1 cellular context compared by ENCODE assay signal in genomic region chr20:17939622-17940446, GRCh38.
TF ChIP-seq lines count a peak whose summit lies in the region.

No MANE protein-coding gene starts in this region.

TF ChIP-seq in HepG2, 621 proteins besides CTCF, POLR2A, EP300 and RAD21 (continued from another document and continues in another):
- TF ChIP-seq JUN (CRISPR knock-in tag; IDR thresholded peaks at IDR 0.05) (no peak; the same call in 1 of the 2 replicates), ZFP36L1 (CRISPR knock-in tag; IDR thresholded peaks at IDR 0.05) (no peak), KAT2B (IDR thresholded peaks at IDR 0.05; ENCODE audit: borderline replicate concordance, low read depth, low read length) (no peak), GRHL1 (CRISPR knock-in tag; conservative IDR thresholded peaks at IDR 0.05) (peak; percentile 17; the same call in 1 of the 2 replicates), NR2C2 (CRISPR knock-in tag; IDR thresholded peaks at IDR 0.05; ENCODE audit: borderline replicate concordance) (0 out of 2 replicates have a peak, but pooled peaks have one; percentile 9), HNRNPLL (IDR thresholded peaks at IDR 0.05; ENCODE audit: low read depth, low read length, poor library complexity, severe bottlenecking) (no peak), ZC3H13 (CRISPR knock-in tag; IDR thresholded peaks at IDR 0.05) (peak; percentile 31; the same call in 1 of the 2 replicates), ZNF124 (CRISPR knock-in tag; IDR thresholded peaks at IDR 0.05) (no peak), RFXAP (CRISPR knock-in tag; IDR thresholded peaks at IDR 0.05; ENCODE audit: borderline replicate concordance) (0 out of 2 replicates have a peak, but pooled peaks have one; percentile 64), KAT7 (CRISPR knock-in tag; IDR thresholded peaks at IDR 0.05; ENCODE audit: borderline replicate concordance) (no peak), THAP11 (CRISPR knock-in tag; IDR thresholded peaks at IDR 0.05) (no peak), ZSCAN12 (CRISPR knock-in tag; IDR thresholded peaks at IDR 0.05) (no peak), GTF2F1 (IDR thresholded peaks at IDR 0.05; ENCODE audit: low read length) (no peak), ELF3 (CRISPR knock-in tag; IDR thresholded peaks at IDR 0.05) (no peak), ZNF282 (IDR thresholded peaks at IDR 0.05; ENCODE audit: partially characterized antibody) (no peak), PRDM10 (CRISPR knock-in tag; IDR thresholded peaks at IDR 0.05; ENCODE audit: low read depth) (0 out of 2 replicates have a peak, but pooled peaks have one; percentile 12), ZFYVE20 (CRISPR knock-in tag; IDR thresholded peaks at IDR 0.05; ENCODE audit: borderline replicate concordance, low read depth) (no peak), ZNF598 (CRISPR knock-in tag; IDR thresholded peaks at IDR 0.05; ENCODE audit: borderline replicate concordance) (peak; percentile 44; the same call in 1 of the 2 replicates), MNT (IDR thresholded peaks at IDR 0.05) (no peak), ZNF678 (CRISPR knock-in tag; IDR thresholded peaks at IDR 0.05) (no peak), ZSCAN21 (CRISPR knock-in tag; IDR thresholded peaks at IDR 0.05; ENCODE audit: borderline replicate concordance) (0 out of 2 replicates have a peak, but pooled peaks have one; percentile 33)
- TF ChIP-seq, protein P1, sequence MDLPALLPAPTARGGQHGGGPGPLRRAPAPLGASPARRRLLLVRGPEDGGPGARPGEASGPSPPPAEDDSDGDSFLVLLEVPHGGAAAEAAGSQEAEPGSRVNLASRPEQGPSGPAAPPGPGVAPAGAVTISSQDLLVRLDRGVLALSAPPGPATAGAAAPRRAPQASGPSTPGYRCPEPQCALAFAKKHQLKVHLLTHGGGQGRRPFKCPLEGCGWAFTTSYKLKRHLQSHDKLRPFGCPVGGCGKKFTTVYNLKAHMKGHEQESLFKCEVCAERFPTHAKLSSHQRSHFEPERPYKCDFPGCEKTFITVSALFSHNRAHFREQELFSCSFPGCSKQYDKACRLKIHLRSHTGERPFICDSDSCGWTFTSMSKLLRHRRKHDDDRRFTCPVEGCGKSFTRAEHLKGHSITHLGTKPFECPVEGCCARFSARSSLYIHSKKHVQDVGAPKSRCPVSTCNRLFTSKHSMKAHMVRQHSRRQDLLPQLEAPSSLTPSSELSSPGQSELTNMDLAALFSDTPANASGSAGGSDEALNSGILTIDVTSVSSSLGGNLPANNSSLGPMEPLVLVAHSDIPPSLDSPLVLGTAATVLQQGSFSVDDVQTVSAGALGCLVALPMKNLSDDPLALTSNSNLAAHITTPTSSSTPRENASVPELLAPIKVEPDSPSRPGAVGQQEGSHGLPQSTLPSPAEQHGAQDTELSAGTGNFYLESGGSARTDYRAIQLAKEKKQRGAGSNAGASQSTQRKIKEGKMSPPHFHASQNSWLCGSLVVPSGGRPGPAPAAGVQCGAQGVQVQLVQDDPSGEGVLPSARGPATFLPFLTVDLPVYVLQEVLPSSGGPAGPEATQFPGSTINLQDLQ (CRISPR knock-in tag; IDR thresholded peaks at IDR 0.05): peak; percentile 92
- TF ChIP-seq, protein P2, sequence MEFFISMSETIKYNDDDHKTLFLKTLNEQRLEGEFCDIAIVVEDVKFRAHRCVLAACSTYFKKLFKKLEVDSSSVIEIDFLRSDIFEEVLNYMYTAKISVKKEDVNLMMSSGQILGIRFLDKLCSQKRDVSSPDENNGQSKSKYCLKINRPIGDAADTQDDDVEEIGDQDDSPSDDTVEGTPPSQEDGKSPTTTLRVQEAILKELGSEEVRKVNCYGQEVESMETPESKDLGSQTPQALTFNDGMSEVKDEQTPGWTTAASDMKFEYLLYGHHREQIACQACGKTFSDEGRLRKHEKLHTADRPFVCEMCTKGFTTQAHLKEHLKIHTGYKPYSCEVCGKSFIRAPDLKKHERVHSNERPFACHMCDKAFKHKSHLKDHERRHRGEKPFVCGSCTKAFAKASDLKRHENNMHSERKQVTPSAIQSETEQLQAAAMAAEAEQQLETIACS (CRISPR knock-in tag; IDR thresholded peaks at IDR 0.05): no peak
- TF ChIP-seq, protein P3, sequence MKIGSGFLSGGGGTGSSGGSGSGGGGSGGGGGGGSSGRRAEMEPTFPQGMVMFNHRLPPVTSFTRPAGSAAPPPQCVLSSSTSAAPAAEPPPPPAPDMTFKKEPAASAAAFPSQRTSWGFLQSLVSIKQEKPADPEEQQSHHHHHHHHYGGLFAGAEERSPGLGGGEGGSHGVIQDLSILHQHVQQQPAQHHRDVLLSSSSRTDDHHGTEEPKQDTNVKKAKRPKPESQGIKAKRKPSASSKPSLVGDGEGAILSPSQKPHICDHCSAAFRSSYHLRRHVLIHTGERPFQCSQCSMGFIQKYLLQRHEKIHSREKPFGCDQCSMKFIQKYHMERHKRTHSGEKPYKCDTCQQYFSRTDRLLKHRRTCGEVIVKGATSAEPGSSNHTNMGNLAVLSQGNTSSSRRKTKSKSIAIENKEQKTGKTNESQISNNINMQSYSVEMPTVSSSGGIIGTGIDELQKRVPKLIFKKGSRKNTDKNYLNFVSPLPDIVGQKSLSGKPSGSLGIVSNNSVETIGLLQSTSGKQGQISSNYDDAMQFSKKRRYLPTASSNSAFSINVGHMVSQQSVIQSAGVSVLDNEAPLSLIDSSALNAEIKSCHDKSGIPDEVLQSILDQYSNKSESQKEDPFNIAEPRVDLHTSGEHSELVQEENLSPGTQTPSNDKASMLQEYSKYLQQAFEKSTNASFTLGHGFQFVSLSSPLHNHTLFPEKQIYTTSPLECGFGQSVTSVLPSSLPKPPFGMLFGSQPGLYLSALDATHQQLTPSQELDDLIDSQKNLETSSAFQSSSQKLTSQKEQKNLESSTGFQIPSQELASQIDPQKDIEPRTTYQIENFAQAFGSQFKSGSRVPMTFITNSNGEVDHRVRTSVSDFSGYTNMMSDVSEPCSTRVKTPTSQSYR (CRISPR knock-in tag; IDR thresholded peaks at IDR 0.05; ENCODE audit: borderline replicate concordance): peak; percentile 59
- TF ChIP-seq, protein P4, sequence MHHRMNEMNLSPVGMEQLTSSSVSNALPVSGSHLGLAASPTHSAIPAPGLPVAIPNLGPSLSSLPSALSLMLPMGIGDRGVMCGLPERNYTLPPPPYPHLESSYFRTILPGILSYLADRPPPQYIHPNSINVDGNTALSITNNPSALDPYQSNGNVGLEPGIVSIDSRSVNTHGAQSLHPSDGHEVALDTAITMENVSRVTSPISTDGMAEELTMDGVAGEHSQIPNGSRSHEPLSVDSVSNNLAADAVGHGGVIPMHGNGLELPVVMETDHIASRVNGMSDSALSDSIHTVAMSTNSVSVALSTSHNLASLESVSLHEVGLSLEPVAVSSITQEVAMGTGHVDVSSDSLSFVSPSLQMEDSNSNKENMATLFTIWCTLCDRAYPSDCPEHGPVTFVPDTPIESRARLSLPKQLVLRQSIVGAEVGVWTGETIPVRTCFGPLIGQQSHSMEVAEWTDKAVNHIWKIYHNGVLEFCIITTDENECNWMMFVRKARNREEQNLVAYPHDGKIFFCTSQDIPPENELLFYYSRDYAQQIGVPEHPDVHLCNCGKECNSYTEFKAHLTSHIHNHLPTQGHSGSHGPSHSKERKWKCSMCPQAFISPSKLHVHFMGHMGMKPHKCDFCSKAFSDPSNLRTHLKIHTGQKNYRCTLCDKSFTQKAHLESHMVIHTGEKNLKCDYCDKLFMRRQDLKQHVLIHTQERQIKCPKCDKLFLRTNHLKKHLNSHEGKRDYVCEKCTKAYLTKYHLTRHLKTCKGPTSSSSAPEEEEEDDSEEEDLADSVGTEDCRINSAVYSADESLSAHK (CRISPR knock-in tag; IDR thresholded peaks at IDR 0.05; ENCODE audit: borderline replicate concordance): no peak
- TF ChIP-seq, protein P5, sequence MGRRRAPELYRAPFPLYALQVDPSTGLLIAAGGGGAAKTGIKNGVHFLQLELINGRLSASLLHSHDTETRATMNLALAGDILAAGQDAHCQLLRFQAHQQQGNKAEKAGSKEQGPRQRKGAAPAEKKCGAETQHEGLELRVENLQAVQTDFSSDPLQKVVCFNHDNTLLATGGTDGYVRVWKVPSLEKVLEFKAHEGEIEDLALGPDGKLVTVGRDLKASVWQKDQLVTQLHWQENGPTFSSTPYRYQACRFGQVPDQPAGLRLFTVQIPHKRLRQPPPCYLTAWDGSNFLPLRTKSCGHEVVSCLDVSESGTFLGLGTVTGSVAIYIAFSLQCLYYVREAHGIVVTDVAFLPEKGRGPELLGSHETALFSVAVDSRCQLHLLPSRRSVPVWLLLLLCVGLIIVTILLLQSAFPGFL (CRISPR knock-in tag; IDR thresholded peaks at IDR 0.05): no peak
- TF ChIP-seq, protein P6, sequence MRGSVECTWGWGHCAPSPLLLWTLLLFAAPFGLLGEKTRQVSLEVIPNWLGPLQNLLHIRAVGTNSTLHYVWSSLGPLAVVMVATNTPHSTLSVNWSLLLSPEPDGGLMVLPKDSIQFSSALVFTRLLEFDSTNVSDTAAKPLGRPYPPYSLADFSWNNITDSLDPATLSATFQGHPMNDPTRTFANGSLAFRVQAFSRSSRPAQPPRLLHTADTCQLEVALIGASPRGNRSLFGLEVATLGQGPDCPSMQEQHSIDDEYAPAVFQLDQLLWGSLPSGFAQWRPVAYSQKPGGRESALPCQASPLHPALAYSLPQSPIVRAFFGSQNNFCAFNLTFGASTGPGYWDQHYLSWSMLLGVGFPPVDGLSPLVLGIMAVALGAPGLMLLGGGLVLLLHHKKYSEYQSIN (CRISPR knock-in tag; IDR thresholded peaks at IDR 0.05; ENCODE audit: borderline replicate concordance): 0 out of 2 replicates have a peak, but pooled peaks have one; percentile 20
- TF ChIP-seq, protein P7, sequence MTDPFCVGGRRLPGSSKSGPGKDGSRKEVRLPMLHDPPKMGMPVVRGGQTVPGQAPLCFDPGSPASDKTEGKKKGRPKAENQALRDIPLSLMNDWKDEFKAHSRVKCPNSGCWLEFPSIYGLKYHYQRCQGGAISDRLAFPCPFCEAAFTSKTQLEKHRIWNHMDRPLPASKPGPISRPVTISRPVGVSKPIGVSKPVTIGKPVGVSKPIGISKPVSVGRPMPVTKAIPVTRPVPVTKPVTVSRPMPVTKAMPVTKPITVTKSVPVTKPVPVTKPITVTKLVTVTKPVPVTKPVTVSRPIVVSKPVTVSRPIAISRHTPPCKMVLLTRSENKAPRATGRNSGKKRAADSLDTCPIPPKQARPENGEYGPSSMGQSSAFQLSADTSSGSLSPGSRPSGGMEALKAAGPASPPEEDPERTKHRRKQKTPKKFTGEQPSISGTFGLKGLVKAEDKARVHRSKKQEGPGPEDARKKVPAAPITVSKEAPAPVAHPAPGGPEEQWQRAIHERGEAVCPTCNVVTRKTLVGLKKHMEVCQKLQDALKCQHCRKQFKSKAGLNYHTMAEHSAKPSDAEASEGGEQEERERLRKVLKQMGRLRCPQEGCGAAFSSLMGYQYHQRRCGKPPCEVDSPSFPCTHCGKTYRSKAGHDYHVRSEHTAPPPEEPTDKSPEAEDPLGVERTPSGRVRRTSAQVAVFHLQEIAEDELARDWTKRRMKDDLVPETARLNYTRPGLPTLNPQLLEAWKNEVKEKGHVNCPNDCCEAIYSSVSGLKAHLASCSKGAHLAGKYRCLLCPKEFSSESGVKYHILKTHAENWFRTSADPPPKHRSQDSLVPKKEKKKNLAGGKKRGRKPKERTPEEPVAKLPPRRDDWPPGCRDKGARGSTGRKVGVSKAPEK (CRISPR knock-in tag; IDR thresholded peaks at IDR 0.05; ENCODE audit: borderline replicate concordance): 0 out of 2 replicates have a peak, but pooled peaks have one; percentile 19
